37 cellular contexts compared by ENCODE assay signal in the genomic region with DNA sequence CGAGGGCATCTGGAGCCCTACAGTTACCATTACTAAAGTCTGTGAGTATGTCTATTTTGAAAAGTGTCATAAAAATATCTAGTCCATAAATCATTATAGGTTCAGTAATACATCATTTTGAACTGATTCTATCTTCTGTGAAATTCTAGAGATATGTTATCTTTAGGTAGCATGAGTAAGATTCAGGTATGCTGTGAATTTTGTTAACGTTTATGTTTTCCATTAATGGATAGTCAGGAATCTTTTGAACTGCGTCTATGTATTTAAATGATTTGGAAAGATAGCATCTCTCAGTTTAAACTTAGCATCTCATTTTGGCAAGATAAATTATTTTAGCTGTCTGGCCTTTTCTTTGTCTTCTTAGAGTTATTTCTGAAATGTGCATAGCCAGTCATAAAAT.
"Had no signal": no experiment of that assay in that cellular context is flagged by ENCODE, and none has a peak within 500 bp of the region (broad histone marks: within the 10 kb centered on the region; RNA-seq: fewer than 3 reads in every experiment).

No MANE protein-coding gene starts in this region.

- H3K27ac ChIP-seq: adrenal gland, cardiac muscle cell, VCaP had no signal

- H3K36me3 Mint-ChIP-seq: activated naive CD4-positive, alpha-beta T cell treated with anti-CD3 and anti-CD28 coated beads, Interleukin-2, amount 50 U/mL, for 72 hours; activated naive CD8-positive, alpha-beta T cell treated with anti-CD3 and anti-CD28 coated beads for 36 hours had no signal

- H3K36me3 ChIP-seq: adrenal gland, cardiac muscle cell had no signal

- H3K27ac Mint-ChIP-seq: activated B cell treated with CpG ODN at 0.5 μM for 24 hours; activated CD4-positive, alpha-beta memory T cell treated with anti-CD3 and anti-CD28 coated beads for 36 hours; activated CD4-positive, alpha-beta T cell treated with anti-CD3 and anti-CD28 coated beads, Interleukin-2, amount 10 ng/mL, durations not matched to agents 24 days and 14 days; activated CD8-positive, alpha-beta T cell treated with anti-CD3 and anti-CD28 coated beads for 36 hours; activated naive CD4-positive, alpha-beta T cell treated with anti-CD3 and anti-CD28 coated beads, Interleukin-2, amount 10 ng/mL, durations not matched to agents 7 days and 5 days; activated naive CD4-positive, alpha-beta T cell treated with anti-CD3 and anti-CD28 coated beads, Interleukin-2, amount 50 U/mL, for 72 hours; activated naive CD8-positive, alpha-beta T cell treated with anti-CD3 and anti-CD28 coated beads for 36 hours; activated T-cell treated with anti-CD3 and anti-CD28 coated beads, Interleukin-2, amount 50 U/mL, for 72 hours; activated T-helper 1 cell treated with anti-CD3 and anti-CD28 coated beads, Interleukin-12 subunit alpha, Interleukin-12 subunit beta, Interleukin-2, Interleukin-4 antibody, amounts not matched to agents 30 ng/mL and 10 ng/mL and 1 ng/mL, durations not matched to agents 14 hours and 24 hours and 36 hours; activated T-helper 2 cell treated with anti-CD3 and anti-CD28 coated beads, Interferon-gamma antibody, Interleukin-2, Interleukin-4, amounts not matched to agents 10 μg/mL and 5 μg/mL and 100 μg/mL, durations not matched to agents 14 hours and 24 hours and 36 hours; brain; T-helper 1 cell treated with Interleukin-12 subunit alpha and Interleukin-12 subunit beta and Interleukin-4 antibody, amounts not matched to agents 30 μg/mL and 1 μg/mL, for 36 hours; T-helper 2 cell treated with Interferon-gamma antibody and Interleukin-4, amounts not matched to agents 5 μg/mL and 100 μg/mL, for 36 hours had no signal

- FAIRE-seq: bronchial epithelial cell, TTC549 had no signal

- H3K27me3 Mint-ChIP-seq: activated B cell treated with CpG ODN at 0.5 μM for 24 hours; activated CD4-positive, alpha-beta memory T cell treated with anti-CD3 and anti-CD28 coated beads for 36 hours; activated CD4-positive, alpha-beta T cell treated with anti-CD3 and anti-CD28 coated beads, Interleukin-2, amount 10 ng/mL, durations not matched to agents 24 days and 14 days; activated CD8-positive, alpha-beta T cell treated with anti-CD3 and anti-CD28 coated beads for 36 hours; activated naive CD4-positive, alpha-beta T cell treated with anti-CD3 and anti-CD28 coated beads, Interleukin-2, amount 10 ng/mL, durations not matched to agents 7 days and 5 days; activated naive CD8-positive, alpha-beta T cell treated with anti-CD3 and anti-CD28 coated beads for 36 hours; brain; central memory CD8-positive, alpha-beta T cell had no signal

- H3K27me3 ChIP-seq: adrenal gland, cardiac muscle cell had no signal

- H3K4me1 Mint-ChIP-seq: activated CD4-positive, alpha-beta T cell treated with anti-CD3 and anti-CD28 coated beads, Interleukin-2, amount 10 ng/mL, durations not matched to agents 24 days and 14 days; activated naive CD4-positive, alpha-beta T cell treated with anti-CD3 and anti-CD28 coated beads, Interleukin-2, amount 10 ng/mL, durations not matched to agents 7 days and 5 days; brain; central memory CD8-positive, alpha-beta T cell had no signal

- DNase-seq: activated B cell treated with CpG ODN at 0.5 μM for 24 hours; activated CD4-positive, alpha-beta memory T cell treated with anti-CD3 and anti-CD28 coated beads for 36 hours; activated CD4-positive, alpha-beta T cell treated with anti-CD3 and anti-CD28 coated beads for 4 hours; activated CD4-positive, alpha-beta T cell treated with anti-CD3 and anti-CD28 coated beads, Interleukin-2, amount 10 ng/mL, durations not matched to agents 24 days and 14 days; activated CD4-positive, alpha-beta T cell treated with anti-CD3 and anti-CD28 coated beads, Interleukin-2, amount 50 U/mL, for 1 hour; activated CD4-positive, alpha-beta T cell treated with anti-CD3 and anti-CD28 coated beads, Interleukin-2, amount 50 U/mL, for 4 hours; activated CD4-positive, CD25-positive, alpha-beta regulatory T cell treated with anti-CD3 and anti-CD28 coated beads, Interleukin-2, amount 50 U/mL, for 72 hours; activated CD8-positive, alpha-beta memory T cell treated with anti-CD3 and anti-CD28 coated beads, Interleukin-2, amount 50 U/mL, for 4 hours; activated CD8-positive, alpha-beta T cell treated with anti-CD3 and anti-CD28 coated beads for 36 hours; activated effector memory CD4-positive, alpha-beta T cell treated with Interleukin-2 at 50 U/mL for 16 hours; activated gamma-delta T cell; activated naive CD4-positive, alpha-beta T cell treated with anti-CD3 and anti-CD28 coated beads, Interleukin-2, amount 10 ng/mL, durations not matched to agents 7 days and 5 days; activated naive CD4-positive, alpha-beta T cell treated with Interleukin-2 at 50 U/mL for 16 hours; activated naive CD8-positive, alpha-beta T cell treated with anti-CD3 and anti-CD28 coated beads for 36 hours; activated T-cell treated with anti-CD3 and anti-CD28 coated beads for 4 hours; activated T-cell treated with anti-CD3 and anti-CD28 coated beads, Interleukin-2, amount 50 U/mL, for 1 hour; activated T-cell treated with anti-CD3 and anti-CD28 coated beads, Interleukin-2, amount 50 U/mL, for 4 hours; activated T-cell treated with anti-CD3 and anti-CD28 coated beads, Interleukin-2, amount 50 U/mL, for 72 hours; adrenal gland; amniotic stem cell; aorta; caudate nucleus; cerebellar nuclear complex; T-helper 1 cell; T-helper 2 cell; T-helper 9 cell had no signal

- H3K4me3 ChIP-seq: adrenal gland, cardiac muscle cell had no signal

- H3K9me3 Mint-ChIP-seq: activated B cell treated with CpG ODN at 0.5 μM for 24 hours; activated CD4-positive, alpha-beta memory T cell treated with anti-CD3 and anti-CD28 coated beads for 36 hours; activated CD4-positive, alpha-beta T cell treated with anti-CD3 and anti-CD28 coated beads, Interleukin-2, amount 10 ng/mL, durations not matched to agents 24 days and 14 days; activated CD8-positive, alpha-beta T cell treated with anti-CD3 and anti-CD28 coated beads for 36 hours; activated naive CD4-positive, alpha-beta T cell treated with anti-CD3 and anti-CD28 coated beads, Interleukin-2, amount 10 ng/mL, durations not matched to agents 7 days and 5 days; activated naive CD4-positive, alpha-beta T cell treated with anti-CD3 and anti-CD28 coated beads, Interleukin-2, amount 50 U/mL, for 72 hours; activated naive CD8-positive, alpha-beta T cell treated with anti-CD3 and anti-CD28 coated beads for 36 hours; activated T-cell treated with anti-CD3 and anti-CD28 coated beads, Interleukin-2, amount 50 U/mL, for 4 hours; activated T-cell treated with anti-CD3 and anti-CD28 coated beads, Interleukin-2, amount 50 U/mL, for 72 hours; activated T-helper 1 cell treated with anti-CD3 and anti-CD28 coated beads, Interleukin-12 subunit alpha, Interleukin-12 subunit beta, Interleukin-2, Interleukin-4 antibody, amounts not matched to agents 30 ng/mL and 10 ng/mL and 1 ng/mL, durations not matched to agents 14 hours and 24 hours and 36 hours; activated T-helper 2 cell treated with anti-CD3 and anti-CD28 coated beads, Interferon-gamma antibody, Interleukin-2, Interleukin-4, amounts not matched to agents 10 μg/mL and 5 μg/mL and 100 μg/mL, durations not matched to agents 14 hours and 24 hours and 36 hours; brain; central memory CD8-positive, alpha-beta T cell; T-helper 1 cell treated with Interleukin-12 subunit alpha and Interleukin-12 subunit beta and Interleukin-4 antibody, amounts not matched to agents 30 μg/mL and 1 μg/mL, for 36 hours; T-helper 2 cell treated with Interferon-gamma antibody and Interleukin-4, amounts not matched to agents 5 μg/mL and 100 μg/mL, for 36 hours had no signal

- ATAC-seq: activated CD8-positive, alpha-beta T cell treated with anti-CD3 and anti-CD28 coated beads for 36 hours; activated naive CD4-positive, alpha-beta T cell treated with anti-CD3 and anti-CD28 coated beads, Interleukin-2, amount 50 U/mL, for 72 hours; activated T-cell treated with anti-CD3 and anti-CD28 coated beads, Interleukin-2, amount 50 U/mL, for 4 hours; activated T-cell treated with anti-CD3 and anti-CD28 coated beads, Interleukin-2, amount 50 U/mL, for 72 hours had no signal

- H3K9me3 ChIP-seq: adrenal gland had no signal

- H3K4me3 Mint-ChIP-seq: activated B cell treated with CpG ODN at 0.5 μM for 24 hours; activated CD4-positive, alpha-beta memory T cell treated with anti-CD3 and anti-CD28 coated beads for 36 hours; activated CD4-positive, alpha-beta T cell treated with anti-CD3 and anti-CD28 coated beads, Interleukin-2, amount 10 ng/mL, durations not matched to agents 24 days and 14 days; activated CD8-positive, alpha-beta T cell treated with anti-CD3 and anti-CD28 coated beads for 36 hours; activated naive CD4-positive, alpha-beta T cell treated with anti-CD3 and anti-CD28 coated beads, Interleukin-2, amount 10 ng/mL, durations not matched to agents 7 days and 5 days; activated naive CD8-positive, alpha-beta T cell treated with anti-CD3 and anti-CD28 coated beads for 36 hours; activated T-cell treated with anti-CD3 and anti-CD28 coated beads, Interleukin-2, amount 50 U/mL, for 4 hours; activated T-cell treated with anti-CD3 and anti-CD28 coated beads, Interleukin-2, amount 50 U/mL, for 72 hours; activated T-helper 1 cell treated with anti-CD3 and anti-CD28 coated beads, Interleukin-12 subunit alpha, Interleukin-12 subunit beta, Interleukin-2, Interleukin-4 antibody, amounts not matched to agents 30 ng/mL and 10 ng/mL and 1 ng/mL, durations not matched to agents 14 hours and 24 hours and 36 hours; brain; central memory CD8-positive, alpha-beta T cell; T-helper 1 cell treated with Interleukin-12 subunit alpha and Interleukin-12 subunit beta and Interleukin-4 antibody, amounts not matched to agents 30 μg/mL and 1 μg/mL, for 36 hours; T-helper 2 cell treated with Interferon-gamma antibody and Interleukin-4, amounts not matched to agents 5 μg/mL and 100 μg/mL, for 36 hours had no signal
